In the genomic region with DNA sequence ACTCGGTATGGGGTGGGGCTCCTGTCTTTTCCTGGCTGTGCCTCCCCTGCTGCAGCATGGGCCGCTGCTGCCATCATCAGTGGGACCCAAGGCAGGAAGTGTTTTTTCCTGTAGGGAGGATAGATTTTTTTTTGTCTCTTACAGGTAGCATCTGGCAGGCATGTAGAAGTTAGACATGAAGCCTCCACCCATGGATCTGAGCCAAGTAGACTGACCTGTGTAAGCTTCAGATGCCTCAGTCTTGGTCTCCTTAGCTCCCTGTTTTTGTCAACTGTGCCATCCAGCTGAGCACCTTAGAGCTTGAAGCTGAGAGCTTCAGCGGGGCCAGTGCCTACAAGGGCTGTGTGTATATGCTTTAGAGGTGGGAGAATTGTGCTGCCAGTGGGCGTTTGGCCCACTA, we compare ENCODE assay signal across 21 cellular contexts.
DNase-seq lines count a peak whose midpoint lies in the region; ATAC-seq and TF ChIP-seq lines count a peak whose summit lies in the region.
"Had no signal": no experiment of that assay in that cellular context is flagged by ENCODE, and none has a peak within 500 bp of the region (broad histone marks: within the 10 kb centered on the region; RNA-seq: fewer than 3 reads in every experiment).

No MANE protein-coding gene starts in this region.

- no peaks in the 10 kb centered on the region for H3K9me3 Mint-ChIP-seq in activated T-helper 1 cell treated with anti-CD3 and anti-CD28 coated beads, Interleukin-12 subunit alpha, Interleukin-12 subunit beta, Interleukin-2, Interleukin-4 antibody, amounts not matched to agents 30 ng/mL and 10 ng/mL and 1 ng/mL, durations not matched to agents 14 hours and 24 hours and 36 hours

- no peak overlapping the region for H3K4me3 ChIP-seq in DND-41 (ENCODE audit: low read depth in 1 of 2, low read length in 2 of 2)
- H3K4me3 ChIP-seq in Karpas-422 (ENCODE audit: low read length) = no peak overlapping the region
- H3K4me3 ChIP-seq in OCI-LY7 (ENCODE audit: low read depth, low read length, poor library complexity, severe bottlenecking) = peak overlapping the region; percentile 49
- no peak overlapping the region for H3K4me3 ChIP-seq in trophoblast cell (ENCODE audit: low read depth, low read length)
- H3K4me3 ChIP-seq: MG63, Peyer's patch had no signal

- H3K27me3 ChIP-seq in DND-41 (ENCODE audit: insufficient read depth, low read length, poor library complexity) = no peaks in the 10 kb centered on the region
- no peaks in the 10 kb centered on the region for H3K27me3 ChIP-seq in Karpas-422 (ENCODE audit: low read length)
- no peaks in the 10 kb centered on the region for H3K27me3 ChIP-seq in trophoblast cell (ENCODE audit: insufficient read depth, low read length)
- H3K27me3 ChIP-seq: MG63, Peyer's patch had no signal

- H3K36me3 Mint-ChIP-seq in activated T-helper 1 cell treated with anti-CD3 and anti-CD28 coated beads, Interleukin-12 subunit alpha, Interleukin-12 subunit beta, Interleukin-2, Interleukin-4 antibody, amounts not matched to agents 30 ng/mL and 10 ng/mL and 1 ng/mL, durations not matched to agents 14 hours and 24 hours and 36 hours (ENCODE audit: low read depth) = no peaks in the 10 kb centered on the region
- H3K36me3 Mint-ChIP-seq: CD4-positive, CD25-positive, alpha-beta regulatory T cell had no signal

- no peak overlapping the region for H2AFZ ChIP-seq in DND-41 (ENCODE audit: low read depth, low read length)
- H2AFZ ChIP-seq in Karpas-422 (ENCODE audit: low read length) = no peak overlapping the region
- H2AFZ ChIP-seq in OCI-LY7 (ENCODE audit: low read length) = no peak overlapping the region
- no peak overlapping the region for H2AFZ ChIP-seq in trophoblast cell (ENCODE audit: insufficient read depth, low read length, poor library complexity)

- H3K4me1 ChIP-seq in DND-41 (ENCODE audit: insufficient read depth, low read length) = peaks cover 24% of the 10 kb centered on the region
- H3K4me1 ChIP-seq in Karpas-422 (ENCODE audit: low read length) = peaks cover 63% of the 10 kb centered on the region
- H3K4me1 ChIP-seq in OCI-LY7 (ENCODE audit: insufficient read depth, low read length, poor library complexity, severe bottlenecking) = peaks cover 88% of the 10 kb centered on the region
- H3K4me1 ChIP-seq in trophoblast cell (ENCODE audit: control insufficient read depth in 1 of 2, insufficient read depth in 2 of 2, low read length in 2 of 2) = no peaks in the 10 kb centered on the region
- H3K4me1 ChIP-seq: Peyer's patch had no signal

- CTCF ChIA-PET in OCI-LY7 (lab: Charles Lee; ENCODE audit: unreplicated experiment) = interaction anchor here (0.6 to 1.2 kb wide), 2 partner anchors 9 to 10 kb away, joined by 3 read pairs; no protein-coding TSS in a partner anchor

- H3K4me1 Mint-ChIP-seq in activated T-helper 1 cell treated with anti-CD3 and anti-CD28 coated beads, Interleukin-12 subunit alpha, Interleukin-12 subunit beta, Interleukin-2, Interleukin-4 antibody, amounts not matched to agents 30 ng/mL and 10 ng/mL and 1 ng/mL, durations not matched to agents 14 hours and 24 hours and 36 hours (ENCODE audit: low read depth) = no peaks in the 10 kb centered on the region
- H3K4me1 Mint-ChIP-seq: CD4-positive, CD25-positive, alpha-beta regulatory T cell had no signal

- H3K79me2 ChIP-seq in DND-41 (ENCODE audit: insufficient read depth, low read length) (peaks cover 51% of the 10 kb centered on the region), Karpas-422 (ENCODE audit: low read length) (no peaks in the 10 kb centered on the region), OCI-LY7 (ENCODE audit: insufficient read depth, low read depth, low read length) (peaks cover 79% of the 10 kb centered on the region), trophoblast cell (ENCODE audit: control insufficient read depth, insufficient read depth, low read length, poor library complexity) (peaks cover 1% of the 10 kb centered on the region)

- intact Hi-C loops in OCI-LY7 (cut with micrococcal nuclease; ENCODE audit: unreplicated experiment) = loop anchor here (5.0 to 10.0 kb wide), 3 partner anchors 343 to 1003 kb away; no protein-coding TSS in a partner anchor
- intact Hi-C loops in activated T-helper 1 cell treated with anti-CD3 and anti-CD28 coated beads, Interleukin-12 subunit alpha, Interleukin-12 subunit beta, Interleukin-2, Interleukin-4 antibody, amounts not matched to agents 30 ng/mL and 10 ng/mL and 1 ng/mL, durations not matched to agents 14 hours and 24 hours and 36 hours (cut with micrococcal nuclease) = no loop called here

- H3K4me3 Mint-ChIP-seq in activated T-helper 1 cell treated with anti-CD3 and anti-CD28 coated beads, Interleukin-12 subunit alpha, Interleukin-12 subunit beta, Interleukin-2, Interleukin-4 antibody, amounts not matched to agents 30 ng/mL and 10 ng/mL and 1 ng/mL, durations not matched to agents 14 hours and 24 hours and 36 hours = no peak overlapping the region
- H3K4me3 Mint-ChIP-seq: B cell had no signal

- H3K27ac ChIP-seq in DND-41 (ENCODE audit: low read length) = no peak overlapping the region
- H3K27ac ChIP-seq in Karpas-422 (ENCODE audit: low read length) = 0 out of 2 replicates have a peak overlapping the region, but pooled peaks have one; percentile 99
- peak overlapping the region; percentile 98 for H3K27ac ChIP-seq in OCI-LY7 (ENCODE audit: low read depth, low read length, poor library complexity, severe bottlenecking)
- no peak overlapping the region for H3K27ac ChIP-seq in trophoblast cell (ENCODE audit: low read depth, low read length)
- H3K27ac ChIP-seq: Peyer's patch had no signal

- H4K20me1 ChIP-seq in DND-41 (ENCODE audit: insufficient read depth, low read length) (peaks cover 19% of the 10 kb centered on the region), Karpas-422 (ENCODE audit: insufficient read depth, low read depth, low read length) (no peaks in the 10 kb centered on the region), OCI-LY7 (ENCODE audit: insufficient read depth, low read length) (no peaks in the 10 kb centered on the region)

- H2AK5ac ChIP-seq in trophoblast cell (ENCODE audit: low read length) = no peak overlapping the region

- no peak overlapping the region for H2BK5ac ChIP-seq in trophoblast cell (ENCODE audit: low read depth, low read length, poor library complexity)

- H3K27me3 Mint-ChIP-seq in activated T-helper 1 cell treated with anti-CD3 and anti-CD28 coated beads, Interleukin-12 subunit alpha, Interleukin-12 subunit beta, Interleukin-2, Interleukin-4 antibody, amounts not matched to agents 30 ng/mL and 10 ng/mL and 1 ng/mL, durations not matched to agents 14 hours and 24 hours and 36 hours (ENCODE audit: insufficient read depth) = no peaks in the 10 kb centered on the region
- H3K27me3 Mint-ChIP-seq: B cell had no signal

- WGBS in trophoblast cell (ENCODE audit: extremely low coverage, insufficient coverage, insufficient read length) = no CpG with 5 or more reads among the region's 4 CpGs

- no peak overlapping the region for H3K4ac ChIP-seq in trophoblast cell (ENCODE audit: low read depth, low read length)

- H3K79me1 ChIP-seq in trophoblast cell (ENCODE audit: low read length) = no peaks in the 10 kb centered on the region

- H3K9me3 ChIP-seq in DND-41 (ENCODE audit: insufficient read depth, low read length, severe bottlenecking) (no peaks in the 10 kb centered on the region), Karpas-422 (ENCODE audit: low read length) (no peaks in the 10 kb centered on the region), OCI-LY7 (ENCODE audit: low read length) (no peaks in the 10 kb centered on the region; the same call in 1 of the 2 replicates), trophoblast cell (ENCODE audit: insufficient read depth, low read depth, low read length) (peaks cover 2% of the 10 kb centered on the region)
- H3K9me3 ChIP-seq: MG63, Peyer's patch, SK-N-SH had no signal

- TF ChIP-seq CTCF in DND-41 (IDR thresholded peaks at IDR 0.05; ENCODE audit: borderline replicate concordance, extremely low read depth, low read length, poor library complexity, severe bottlenecking) = peak; percentile 17
- no peak; the same call in 1 of the 2 replicates for TF ChIP-seq CTCF in OCI-LY7 (conservative IDR thresholded peaks at IDR 0.05; ENCODE audit: low read length)

- no peak overlapping the region for H4K8ac ChIP-seq in trophoblast cell (ENCODE audit: low read depth, low read length)

- H3K36me3 ChIP-seq in DND-41 (ENCODE audit: insufficient read depth, low read length) = peaks cover 10% of the 10 kb centered on the region; the same call in 1 of the 2 replicates
- no peaks in the 10 kb centered on the region for H3K36me3 ChIP-seq in Karpas-422 (ENCODE audit: insufficient read depth, low read length)
- peaks cover 16% of the 10 kb centered on the region for H3K36me3 ChIP-seq in OCI-LY7 (ENCODE audit: insufficient read depth, low read length)
- H3K36me3 ChIP-seq in trophoblast cell (ENCODE audit: control insufficient read depth in 1 of 2, insufficient read depth in 2 of 2, low read length in 2 of 2) = no peaks in the 10 kb centered on the region
- H3K36me3 ChIP-seq: MG63, Peyer's patch had no signal

- no peak overlapping the region for H3K18ac ChIP-seq in trophoblast cell (ENCODE audit: low read length)

- H3K4me2 ChIP-seq in DND-41 (ENCODE audit: insufficient read depth, low read length) (no peak overlapping the region), Karpas-422 (ENCODE audit: low read depth, low read length, poor library complexity, severe bottlenecking) (peak overlapping the region; percentile 58), OCI-LY7 (ENCODE audit: low read length) (peak overlapping the region; percentile 86), trophoblast cell (ENCODE audit: low read length) (no peak overlapping the region)
- H3K4me2 ChIP-seq: SK-N-SH had no signal

- no TSS peak for BruUV-seq in OCI-LY7 (replicated peaks; lab: Mats Ljungman, UMichigan)

- no peak overlapping the region for H3K23ac ChIP-seq in trophoblast cell (ENCODE audit: low read length)

- no peak overlapping the region for H3K27ac Mint-ChIP-seq in activated T-helper 1 cell treated with anti-CD3 and anti-CD28 coated beads, Interleukin-12 subunit alpha, Interleukin-12 subunit beta, Interleukin-2, Interleukin-4 antibody, amounts not matched to agents 30 ng/mL and 10 ng/mL and 1 ng/mL, durations not matched to agents 14 hours and 24 hours and 36 hours
- H3K27ac Mint-ChIP-seq: B cell; CD4-positive, CD25-positive, alpha-beta regulatory T cell had no signal

- H2BK120ac ChIP-seq in trophoblast cell (ENCODE audit: insufficient read depth, low read length, poor library complexity) = no peak overlapping the region

- H2BK12ac ChIP-seq in trophoblast cell (ENCODE audit: low read length) = no peak overlapping the region

- H3K9ac ChIP-seq in DND-41 (ENCODE audit: low read depth, low read length) = no peak overlapping the region
- H3K9ac ChIP-seq in Karpas-422 (ENCODE audit: low read length) = no peak overlapping the region
- peak overlapping the region; percentile 9 for H3K9ac ChIP-seq in trophoblast cell (ENCODE audit: low read length)
- H3K9ac ChIP-seq: SK-N-SH had no signal

- no peak overlapping the region for H4K91ac ChIP-seq in trophoblast cell (ENCODE audit: low read depth, low read length)

- H3K14ac ChIP-seq in trophoblast cell (ENCODE audit: low read length) = no peak overlapping the region

- DNase-seq in DND-41 (no peak), Karpas-422 (no peak), OCI-LY7 (ENCODE audit: low spot score) (no peak), trophoblast cell (no peak), NCI-H1694 (lab: John Stamatoyannopoulos, UW) (no peak), pons (ENCODE audit: low spot score) (no peak), SIG-M5 treated with dmso at 0.1 percent for 504 hours (lab: John Stamatoyannopoulos, UW; ENCODE audit: unreplicated experiment) (no peak)
- DNase-seq in activated T-helper 1 cell treated with anti-CD3 and anti-CD28 coated beads, Interleukin-12 subunit alpha, Interleukin-12 subunit beta, Interleukin-2, Interleukin-4 antibody, amounts not matched to agents 30 ng/mL and 10 ng/mL and 1 ng/mL, durations not matched to agents 14 hours and 24 hours and 36 hours (ENCODE audit: low spot score) = no peak
- DNase-seq: CD4-positive, CD25-positive, alpha-beta regulatory T cell; HCEC 1CT; KBM-7; MG63; NCI-H2029 treated with DMSO at 0.1 percent for 48 hours; NCI-H226; NCI-H510A; NCI-H82; OCI-M1; Peyer's patch; SIG-M5; SK-N-SH had no signal

- H4K12ac ChIP-seq in trophoblast cell (ENCODE audit: low read depth, low read length) = no peak overlapping the region

- no peak for ATAC-seq in DND-41 (ENCODE audit: insufficient read depth, low read depth)

- POLR2A ChIA-PET in OCI-LY7 (lab: Charles Lee) = interaction anchor here (0.6 to 5.1 kb wide), 13 partner anchors 9 to 314 kb away, joined by 3 to 35 read pairs (median 4); no protein-coding TSS in a partner anchor

- no peaks in the 10 kb centered on the region for H3K9me2 ChIP-seq in Karpas-422 (replicated peaks; ENCODE audit: insufficient read depth, low read length)
- H3K9me2 ChIP-seq in OCI-LY7 (ENCODE audit: insufficient read depth, low read length) = no peaks in the 10 kb centered on the region
- H3K9me2 ChIP-seq: SK-N-SH had no signal

Comparison
In these comparisons a context has a peak if more than half of its experiments do, and no peak if none do; other contexts are left out.
1. H3K27ac ChIP-seq: peak in Karpas-422 (single experiment) and OCI-LY7 (single experiment); none in DND-41 (single experiment) and trophoblast cell (single experiment).
2. H3K4me2 ChIP-seq: peak in Karpas-422 (single experiment) and OCI-LY7 (single experiment); none in DND-41 (single experiment) and trophoblast cell (single experiment).